Comparison of ENCODE assay signal across 8 cellular contexts in genomic region chr3:161423911-161424522, GRCh38. TPM values are rescaled to one million over a fixed set of nuclear protein-coding genes. Genes with fewer than 3 reads are reported as not detected.
DNase-seq lines count a peak whose midpoint lies in the region; ATAC-seq and TF ChIP-seq lines count a peak whose summit lies in the region.

No MANE protein-coding gene starts in this region.

- peak; percentile 43 for DNase-seq in DMS114 treated with DMSO at 0.1 percent for 48 hours (lab: John Stamatoyannopoulos, UW; ENCODE audit: unreplicated experiment)
- peak; percentile 70 for DNase-seq in NCI-H1105 treated with DMSO at 0.1 percent for 48 hours (lab: John Stamatoyannopoulos, UW)
- DNase-seq in WERI-Rb-1 = no peak
- DNase-seq in left ventricle myocardium inferior = no peak
- no peak for DNase-seq in suprapubic skin (ENCODE audit: low spot score in 2 of 2)
- no peak for DNase-seq in GDM1 (lab: John Stamatoyannopoulos, UW)
- DNase-seq in islet precursor cell = no peak

- peaks cover 4% of the 10 kb centered on the region for H3K4me1 ChIP-seq in left ventricle myocardium inferior
- H3K4me1 ChIP-seq in suprapubic skin = peaks cover 12% of the 10 kb centered on the region

- H3K36me3 ChIP-seq in WERI-Rb-1 = no peaks in the 10 kb centered on the region
- H3K36me3 ChIP-seq in left ventricle myocardium inferior = no peaks in the 10 kb centered on the region
- H3K36me3 ChIP-seq in suprapubic skin = no peaks in the 10 kb centered on the region

- intact Hi-C loops in left ventricle myocardium inferior (cut with micrococcal nuclease) = loop anchor here (5.0 kb wide), 1 partner anchor 152 kb away; no protein-coding TSS in a partner anchor

- H3K4me3 ChIP-seq in WERI-Rb-1 (ENCODE audit: low read depth, low read length) = no peak overlapping the region
- H3K4me3 ChIP-seq in left ventricle myocardium inferior = no peak overlapping the region
- no peak overlapping the region for H3K4me3 ChIP-seq in suprapubic skin

- H3K27me3 ChIP-seq in WERI-Rb-1 (ENCODE audit: insufficient read depth, low read depth, severe bottlenecking) (no peaks in the 10 kb centered on the region), left ventricle myocardium inferior (ENCODE audit: low read depth) (no peaks in the 10 kb centered on the region), suprapubic skin (no peaks in the 10 kb centered on the region)

- TF ChIP-seq CTCF in WERI-Rb-1 (IDR thresholded peaks at IDR 0.05; ENCODE audit: low read depth, low read length) (0 out of 2 replicates have a peak, but pooled peaks have one; percentile 27), left ventricle myocardium inferior (IDR thresholded peaks at IDR 0.05; ENCODE audit: borderline replicate concordance) (peak; percentile 85), suprapubic skin (IDR thresholded peaks at IDR 0.05) (peak; percentile 55 to 73)

- H3K27ac ChIP-seq in WERI-Rb-1 = no peak overlapping the region
- no peak overlapping the region for H3K27ac ChIP-seq in left ventricle myocardium inferior (replicated peaks)
- no peak overlapping the region for H3K27ac ChIP-seq in suprapubic skin

- TF ChIP-seq POLR2A in suprapubic skin (IDR thresholded peaks at IDR 0.05) = no peak

- WGBS in suprapubic skin = 59% methylated on average over 5 of the region's 5 CpGs

- peak; percentile 64 for ATAC-seq in GM21723 (IDR thresholded peaks at IDR 0.05; ENCODE audit: unreplicated experiment)

- TF ChIP-seq EP300 in suprapubic skin (IDR thresholded peaks at IDR 0.05) = no peak

- no peaks in the 10 kb centered on the region for H3K9me3 ChIP-seq in WERI-Rb-1 (ENCODE audit: severe bottlenecking)
- no peaks in the 10 kb centered on the region for H3K9me3 ChIP-seq in left ventricle myocardium inferior (replicated peaks)
- H3K9me3 ChIP-seq in suprapubic skin = no peaks in the 10 kb centered on the region

RNA-seq across cellular contexts. Expression of gene SPTSSB, which starts 52.7 kb away (rescaled TPM):
- 0.25 TPM for total RNA-seq in left ventricle myocardium inferior
- 100 to 1,000 TPM in 1 of 4 donors, 10 to 100 TPM in 3; 46.1 to 140 (median 56.0) TPM for total RNA-seq in suprapubic skin

Comparison
In these comparisons a context has a peak if more than half of its experiments do, and no peak if none do; other contexts are left out.
1. DNase-seq: peak in DMS114 treated with DMSO at 0.1 percent for 48 hours (single experiment) and NCI-H1105 treated with DMSO at 0.1 percent for 48 hours (single experiment); none in WERI-Rb-1 (single experiment), left ventricle myocardium inferior (single experiment), suprapubic skin (0 of 2), GDM1 (single experiment) and islet precursor cell (single experiment).
2. CTCF ChIP-seq: peak in every context shown above with its lines; median percentile 85 in left ventricle myocardium inferior; 64 in suprapubic skin; 27 in WERI-Rb-1.
3. RNA of gene SPTSSB, which starts 52.7 kb away (total RNA-seq): 46.1 to 140 TPM in suprapubic skin; 0.25 TPM in left ventricle myocardium inferior (single experiment); every median in the first group is over 10 times any median in the second.